ENCODE assay signal across 24 cellular contexts in genomic region chr14:103016594-103016993, GRCh38.
"Had no signal": no experiment of that assay in that cellular context is flagged by ENCODE, and none has a peak within 500 bp of the region (broad histone marks: within the 10 kb centered on the region; RNA-seq: fewer than 3 reads in every experiment).

No MANE protein-coding gene starts in this region.

- H3K27ac Mint-ChIP-seq: activated B cell treated with CpG ODN at 0.5 μM for 24 hours; activated CD4-positive, alpha-beta T cell treated with anti-CD3 and anti-CD28 coated beads for 36 hours; activated naive CD8-positive, alpha-beta T cell treated with anti-CD3 and anti-CD28 coated beads for 36 hours; activated T-helper 2 cell treated with anti-CD3 and anti-CD28 coated beads, Interferon-gamma antibody, Interleukin-2, Interleukin-4, amounts not matched to agents 10 μg/mL and 5 μg/mL and 100 μg/mL, durations not matched to agents 14 hours and 24 hours and 36 hours; stimulated activated effector memory CD8-positive, alpha-beta T cell treated with anti-CD3 and anti-CD28 coated beads, Interleukin-12 subunit alpha, Interleukin-12 subunit beta, amount 100 ng/mL, for 72 hours; T-helper 1 cell treated with Interleukin-12 subunit alpha and Interleukin-12 subunit beta and Interleukin-4 antibody, amounts not matched to agents 30 μg/mL and 1 μg/mL, for 36 hours had no signal

- H2AFZ ChIP-seq: parathyroid adenoma had no signal

- H3K4me3 ChIP-seq: heart left ventricle, right lobe of liver, skin epidermis, suprapubic skin, transverse colon had no signal

- H3K36me3 Mint-ChIP-seq: activated naive CD8-positive, alpha-beta T cell treated with anti-CD3 and anti-CD28 coated beads for 36 hours; stimulated activated effector memory CD8-positive, alpha-beta T cell treated with anti-CD3 and anti-CD28 coated beads, Interleukin-12 subunit alpha, Interleukin-12 subunit beta, amount 100 ng/mL, for 72 hours had no signal

- H3K27me3 Mint-ChIP-seq: activated B cell treated with CpG ODN at 0.5 μM for 24 hours; activated CD4-positive, alpha-beta T cell treated with anti-CD3 and anti-CD28 coated beads for 36 hours had no signal

- ATAC-seq: activated CD4-positive, alpha-beta T cell treated with anti-CD3 and anti-CD28 coated beads for 36 hours; activated T-cell treated with anti-CD3 and anti-CD28 coated beads, Interleukin-2, amount 50 U/mL, for 4 hours; naive thymus-derived CD8-positive, alpha-beta T cell; stimulated activated effector memory CD8-positive, alpha-beta T cell treated with anti-CD3 and anti-CD28 coated beads, Interleukin-12 subunit alpha, Interleukin-12 subunit beta, amount 100 ng/mL, for 72 hours; stimulated activated naive CD8-positive, alpha-beta T cell treated with anti-CD3 and anti-CD28 coated beads, Interleukin-15, amount 100 ng/mL, for 72 hours had no signal

- H3K4me3 Mint-ChIP-seq: activated B cell treated with CpG ODN at 0.5 μM for 24 hours; activated CD4-positive, alpha-beta T cell treated with anti-CD3 and anti-CD28 coated beads for 36 hours; activated naive CD8-positive, alpha-beta T cell treated with anti-CD3 and anti-CD28 coated beads for 36 hours; activated T-cell treated with anti-CD3 and anti-CD28 coated beads, Interleukin-2, amount 50 U/mL, for 4 hours; naive thymus-derived CD8-positive, alpha-beta T cell; stimulated activated effector memory CD8-positive, alpha-beta T cell treated with anti-CD3 and anti-CD28 coated beads, Interleukin-12 subunit alpha, Interleukin-12 subunit beta, amount 100 ng/mL, for 72 hours; stimulated activated naive CD8-positive, alpha-beta T cell treated with anti-CD3 and anti-CD28 coated beads, Interleukin-15, amount 100 ng/mL, for 72 hours; T-helper 1 cell treated with Interleukin-12 subunit alpha and Interleukin-12 subunit beta and Interleukin-4 antibody, amounts not matched to agents 30 μg/mL and 1 μg/mL, for 36 hours had no signal

- H3K9me3 ChIP-seq: heart left ventricle, right lobe of liver, suprapubic skin, transverse colon had no signal

- H3K36me3 ChIP-seq: right lobe of liver, transverse colon had no signal

- H3K27me3 ChIP-seq: heart left ventricle, right lobe of liver, suprapubic skin, transverse colon had no signal

- DNase-seq: activated B cell treated with CpG ODN at 0.5 μM for 24 hours; activated CD4-positive, alpha-beta T cell treated with anti-CD3 and anti-CD28 coated beads for 36 hours; activated CD4-positive, alpha-beta T cell treated with anti-CD3 and anti-CD28 coated beads, Interleukin-2, amount 50 U/mL, for 4 hours; activated CD8-positive, alpha-beta memory T cell treated with anti-CD3 and anti-CD28 coated beads for 24 hours; activated CD8-positive, alpha-beta memory T cell treated with anti-CD3 and anti-CD28 coated beads, Interleukin-2, amount 50 U/mL, for 4 hours; activated naive CD4-positive, alpha-beta T cell treated with Interleukin-2 at 50 U/mL for 16 hours; activated naive CD8-positive, alpha-beta T cell treated with anti-CD3 and anti-CD28 coated beads for 36 hours; activated T-cell treated with anti-CD3 and anti-CD28 coated beads, Interleukin-2, amount 50 U/mL, for 4 hours; cortex of kidney; islet precursor cell; left colon; naive thymus-derived CD8-positive, alpha-beta T cell; stimulated activated CD4-positive, alpha-beta T cell treated with anti-CD3 and anti-CD28 coated beads, Interleukin-2, amount 100 ng/mL, for 24 hours; stimulated activated naive CD8-positive, alpha-beta T cell treated with anti-CD3 and anti-CD28 coated beads, Interleukin-15, amount 100 ng/mL, for 72 hours; T1000; transverse colon had no signal

- H3K27ac ChIP-seq: heart left ventricle, parathyroid adenoma, right lobe of liver, suprapubic skin, transverse colon had no signal

- H3K9me3 Mint-ChIP-seq: activated B cell treated with CpG ODN at 0.5 μM for 24 hours; activated naive CD8-positive, alpha-beta T cell treated with anti-CD3 and anti-CD28 coated beads for 36 hours; activated T-cell treated with anti-CD3 and anti-CD28 coated beads, Interleukin-2, amount 50 U/mL, for 4 hours; activated T-helper 2 cell treated with anti-CD3 and anti-CD28 coated beads, Interferon-gamma antibody, Interleukin-2, Interleukin-4, amounts not matched to agents 10 μg/mL and 5 μg/mL and 100 μg/mL, durations not matched to agents 14 hours and 24 hours and 36 hours; naive thymus-derived CD8-positive, alpha-beta T cell; stimulated activated effector memory CD8-positive, alpha-beta T cell treated with anti-CD3 and anti-CD28 coated beads, Interleukin-12 subunit alpha, Interleukin-12 subunit beta, amount 100 ng/mL, for 72 hours; stimulated activated naive CD8-positive, alpha-beta T cell treated with anti-CD3 and anti-CD28 coated beads, Interleukin-15, amount 100 ng/mL, for 72 hours; T-helper 1 cell treated with Interleukin-12 subunit alpha and Interleukin-12 subunit beta and Interleukin-4 antibody, amounts not matched to agents 30 μg/mL and 1 μg/mL, for 36 hours had no signal
